36 cellular contexts compared by ENCODE assay signal in the genomic region with DNA sequence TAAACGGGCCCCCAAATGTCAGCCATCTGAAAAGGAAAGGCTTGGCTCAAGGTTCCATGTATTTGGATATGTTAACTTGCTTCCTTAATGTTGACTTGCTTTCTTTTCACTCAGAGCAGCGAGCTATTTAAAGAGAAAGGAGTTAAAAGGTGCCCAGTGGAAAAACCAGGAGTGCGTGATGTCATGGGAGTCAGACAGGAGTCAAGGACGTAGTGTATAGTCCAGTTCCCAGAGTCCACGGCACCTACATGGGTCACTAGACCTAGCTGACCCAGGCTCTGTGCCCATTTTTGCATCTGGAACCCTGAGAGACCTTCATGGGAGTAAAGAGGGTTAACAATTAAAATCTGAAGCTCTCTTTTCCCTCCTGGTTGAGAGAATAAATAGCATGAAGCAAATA. TPM values are rescaled to one million over a fixed set of nuclear protein-coding genes. Genes with fewer than 3 reads are reported as not detected.
"Had no signal": no experiment of that assay in that cellular context is flagged by ENCODE, and none has a peak within 500 bp of the region (broad histone marks: within the 10 kb centered on the region; RNA-seq: fewer than 3 reads in every experiment).

No MANE protein-coding gene starts in this region.

- H3K27ac Mint-ChIP-seq: activated CD4-positive, alpha-beta memory T cell treated with anti-CD3 and anti-CD28 coated beads, Interleukin-2, amount 10 ng/mL, durations not matched to agents 7 days and 5 days; activated naive CD4-positive, alpha-beta T cell treated with anti-CD3 and anti-CD28 coated beads, Interleukin-2, amount 10 ng/mL, durations not matched to agents 7 days and 5 days; activated naive CD8-positive, alpha-beta T cell treated with anti-CD3 and anti-CD28 coated beads, Interleukin-2, amount 10 ng/mL, durations not matched to agents 7 days and 5 days; activated T-cell treated with anti-CD3 and anti-CD28 coated beads, Interleukin-2, amount 50 U/mL, for 24 hours; dendritic cell treated with granulocyte-macrophage colony-stimulating factor and Interleukin-4, amounts not matched to agents 40 ng/mL and 50 ng/mL, for 4 days; endodermal cell; mesothelial cell of epicardium; stimulated activated effector memory CD8-positive, alpha-beta T cell treated with anti-CD3 and anti-CD28 coated beads, Interleukin-12 subunit alpha, Interleukin-12 subunit beta, amount 100 ng/mL, for 72 hours; stimulated activated naive CD8-positive, alpha-beta T cell treated with anti-CD3 and anti-CD28 coated beads, Interleukin-15, Interleukin-2, amounts not matched to agents 100 ng/mL and 50 ng/mL, for 24 hours; T-helper 1 cell treated with Interleukin-12 subunit alpha and Interleukin-12 subunit beta and Interleukin-4 antibody, amounts not matched to agents 30 μg/mL and 1 μg/mL, for 36 hours; WTC11 had no signal

- H3K36me3 Mint-ChIP-seq: activated naive CD4-positive, alpha-beta T cell treated with anti-CD3 and anti-CD28 coated beads, Interleukin-2, amount 10 ng/mL, durations not matched to agents 7 days and 5 days; activated naive CD8-positive, alpha-beta T cell treated with anti-CD3 and anti-CD28 coated beads, Interleukin-2, amount 10 ng/mL, durations not matched to agents 7 days and 5 days; mesothelial cell of epicardium; naive B cell; stimulated activated effector memory CD8-positive, alpha-beta T cell treated with anti-CD3 and anti-CD28 coated beads, Interleukin-12 subunit alpha, Interleukin-12 subunit beta, amount 100 ng/mL, for 72 hours; WTC11 had no signal

- FAIRE-seq: bronchial epithelial cell, TTC549 had no signal

- ATAC-seq: esophagus mucosa; heart left ventricle; left lung; sciatic nerve; stimulated activated effector memory CD8-positive, alpha-beta T cell treated with anti-CD3 and anti-CD28 coated beads, Interleukin-12 subunit alpha, Interleukin-12 subunit beta, amount 100 ng/mL, for 72 hours; upper lobe of right lung had no signal

- H3K9me3 ChIP-seq: heart left ventricle, left lung, thyroid gland, upper lobe of right lung had no signal

- H3K36me3 ChIP-seq: heart left ventricle, left lung, thyroid gland, upper lobe of right lung had no signal

- H3K27me3 ChIP-seq: heart left ventricle, left lung, thyroid gland, upper lobe of right lung had no signal

- H3K4me3 ChIP-seq: heart left ventricle, left lung, lung, skin epidermis, thyroid gland, upper lobe of right lung had no signal

- H3K4me3 Mint-ChIP-seq: activated CD4-positive, alpha-beta memory T cell treated with anti-CD3 and anti-CD28 coated beads, Interleukin-2, amount 10 ng/mL, durations not matched to agents 7 days and 5 days; activated CD4-positive, alpha-beta T cell treated with anti-CD3 and anti-CD28 coated beads, Interleukin-2, amount 10 ng/mL, durations not matched to agents 7 days and 5 days; activated naive CD4-positive, alpha-beta T cell treated with anti-CD3 and anti-CD28 coated beads, Interleukin-2, amount 10 ng/mL, durations not matched to agents 7 days and 5 days; activated naive CD8-positive, alpha-beta T cell treated with anti-CD3 and anti-CD28 coated beads, Interleukin-2, amount 10 ng/mL, durations not matched to agents 7 days and 5 days; activated T-cell treated with anti-CD3 and anti-CD28 coated beads, Interleukin-2, amount 50 U/mL, for 24 hours; central memory CD8-positive, alpha-beta T cell; dendritic cell treated with granulocyte-macrophage colony-stimulating factor and Interleukin-4, amounts not matched to agents 40 ng/mL and 50 ng/mL, for 4 days; endodermal cell; mesothelial cell of epicardium; naive B cell; neural crest cell; stimulated activated effector memory CD8-positive, alpha-beta T cell treated with anti-CD3 and anti-CD28 coated beads, Interleukin-12 subunit alpha, Interleukin-12 subunit beta, amount 100 ng/mL, for 72 hours; stimulated activated naive CD8-positive, alpha-beta T cell treated with anti-CD3 and anti-CD28 coated beads, Interleukin-15, Interleukin-2, amounts not matched to agents 100 ng/mL and 50 ng/mL, for 24 hours; T-helper 1 cell treated with Interleukin-12 subunit alpha and Interleukin-12 subunit beta and Interleukin-4 antibody, amounts not matched to agents 30 μg/mL and 1 μg/mL, for 36 hours; WTC11 had no signal

- H3K27ac ChIP-seq: heart left ventricle, left lung, skin epidermis, thyroid gland, upper lobe of right lung had no signal

- H3K9me3 Mint-ChIP-seq: activated CD4-positive, alpha-beta memory T cell treated with anti-CD3 and anti-CD28 coated beads, Interleukin-2, amount 10 ng/mL, durations not matched to agents 7 days and 5 days; activated CD4-positive, alpha-beta T cell treated with anti-CD3 and anti-CD28 coated beads, Interleukin-2, amount 10 ng/mL, durations not matched to agents 7 days and 5 days; activated naive CD4-positive, alpha-beta T cell treated with anti-CD3 and anti-CD28 coated beads, Interleukin-2, amount 10 ng/mL, durations not matched to agents 7 days and 5 days; activated naive CD8-positive, alpha-beta T cell treated with anti-CD3 and anti-CD28 coated beads, Interleukin-2, amount 10 ng/mL, durations not matched to agents 7 days and 5 days; activated T-cell treated with anti-CD3 and anti-CD28 coated beads, Interleukin-2, amount 50 U/mL, for 24 hours; central memory CD8-positive, alpha-beta T cell; dendritic cell treated with granulocyte-macrophage colony-stimulating factor and Interleukin-4, amounts not matched to agents 40 ng/mL and 50 ng/mL, for 4 days; endodermal cell; mesothelial cell of epicardium; naive B cell; neural crest cell; stimulated activated effector memory CD8-positive, alpha-beta T cell treated with anti-CD3 and anti-CD28 coated beads, Interleukin-12 subunit alpha, Interleukin-12 subunit beta, amount 100 ng/mL, for 72 hours; stimulated activated naive CD8-positive, alpha-beta T cell treated with anti-CD3 and anti-CD28 coated beads, Interleukin-15, Interleukin-2, amounts not matched to agents 100 ng/mL and 50 ng/mL, for 24 hours; T-helper 1 cell treated with Interleukin-12 subunit alpha and Interleukin-12 subunit beta and Interleukin-4 antibody, amounts not matched to agents 30 μg/mL and 1 μg/mL, for 36 hours; WTC11 had no signal

- DNase-seq: activated CD4-positive, alpha-beta memory T cell treated with anti-CD3 and anti-CD28 coated beads, Interleukin-2, amount 10 ng/mL, durations not matched to agents 7 days and 5 days; activated CD4-positive, alpha-beta T cell treated with anti-CD3 and anti-CD28 coated beads for 1 hour; activated CD4-positive, alpha-beta T cell treated with anti-CD3 and anti-CD28 coated beads, Interleukin-2, amount 10 ng/mL, durations not matched to agents 7 days and 5 days; activated CD8-positive, alpha-beta memory T cell treated with anti-CD3 and anti-CD28 coated beads, Interleukin-2, amount 50 U/mL, for 48 hours; activated gamma-delta T cell; activated naive CD4-positive, alpha-beta T cell treated with anti-CD3 and anti-CD28 coated beads, Interleukin-2, amount 10 ng/mL, durations not matched to agents 7 days and 5 days; activated naive CD8-positive, alpha-beta T cell treated with anti-CD3 and anti-CD28 coated beads, Interleukin-2, amount 10 ng/mL, durations not matched to agents 7 days and 5 days; activated T-cell treated with anti-CD3 and anti-CD28 coated beads, Interleukin-2, amount 50 U/mL, for 24 hours; foreskin fibroblast; heart left ventricle; kidney glomerular epithelial cell; left lung; naive B cell; occipital lobe; posterior cingulate gyrus; stimulated activated CD4-positive, alpha-beta T cell treated with anti-CD3 and anti-CD28 coated beads, Interleukin-4, amount 100 ng/mL, for 24 hours; substantia nigra; SW 1271; T-helper 9 cell; thyroid gland; upper lobe of right lung had no signal

RNA-seq across cellular contexts. Expression of a gene that starts 19.8 kb away (rescaled TPM):
- total RNA-seq: bronchial epithelial cell, esophagus mucosa, left lung, neural crest cell, thyroid gland had no signal
